ENCODE assay signal across 1 cellular context in the genomic region with DNA sequence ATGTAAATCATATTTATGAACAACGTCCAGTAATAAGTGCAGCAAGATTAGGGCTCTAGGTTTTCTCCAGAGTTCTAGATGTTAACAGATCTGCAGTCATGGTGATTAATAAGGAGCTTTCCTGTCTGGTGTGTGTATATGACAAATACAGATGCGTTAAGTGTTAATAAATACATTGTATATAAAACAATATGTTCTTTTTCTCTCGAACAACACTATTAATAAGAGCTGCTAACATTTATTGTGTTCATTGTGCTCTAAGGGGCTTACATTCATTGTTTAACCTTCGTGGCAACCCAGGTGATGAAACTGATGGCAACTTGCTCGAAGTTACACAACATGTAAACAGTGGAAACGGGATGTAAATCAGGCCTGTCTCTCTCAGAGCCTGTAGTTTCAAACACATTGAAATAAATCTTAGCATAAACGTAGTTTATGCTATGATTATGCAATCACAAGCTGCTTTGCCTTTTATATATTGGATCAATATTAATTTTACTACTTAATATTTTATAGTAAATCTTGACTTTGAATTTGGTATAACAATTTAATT.
A peak's percentile ranks its signal among the peaks of the same experiment; 100 is the strongest.
TF ChIP-seq lines count a peak whose summit lies in the region.

No MANE protein-coding gene starts in this region.

TF ChIP-seq in HepG2, 621 proteins besides CTCF, POLR2A, EP300 and RAD21 (continued from another document and continues in another):
- TF ChIP-seq HNF4A (CRISPR knock-in tag; IDR thresholded peaks at IDR 0.05) (0 out of 2 replicates have a peak, but pooled peaks have one; percentile 2), ZNF546 (CRISPR knock-in tag; conservative IDR thresholded peaks at IDR 0.05) (0 out of 2 replicates have a peak, but pooled peaks have one; percentile 2), TSC22D2 (CRISPR knock-in tag; IDR thresholded peaks at IDR 0.05; ENCODE audit: borderline replicate concordance) (no peak), ZNF629 (CRISPR knock-in tag; conservative IDR thresholded peaks at IDR 0.05) (0 out of 2 replicates have a peak, but pooled peaks have one; percentile 7), LCORL (IDR thresholded peaks at IDR 0.05) (no peak), LCORL (CRISPR knock-in tag; IDR thresholded peaks at IDR 0.05) (no peak), TBL1XR1 (IDR thresholded peaks at IDR 0.05; ENCODE audit: borderline replicate concordance, low read length, partially characterized antibody) (no peak), RORA (CRISPR knock-in tag; IDR thresholded peaks at IDR 0.05) (no peak), ASH2L (IDR thresholded peaks at IDR 0.05; ENCODE audit: insufficient read length, low read depth, low read length) (peak; percentile 9), SUZ12 (IDR thresholded peaks at IDR 0.05; ENCODE audit: low read depth, low read length) (no peak), ZNF296 (CRISPR knock-in tag; conservative IDR thresholded peaks at IDR 0.05) (no peak), ZNF558 (CRISPR knock-in tag; IDR thresholded peaks at IDR 0.05; ENCODE audit: borderline replicate concordance) (no peak), TGIF2 (CRISPR knock-in tag; IDR thresholded peaks at IDR 0.05) (peak; percentile 68; the same call in 1 of the 2 replicates), AGO2 (optimal IDR thresholded peaks at IDR 0.05; ENCODE audit: low read depth, low read length) (no peak), ZNF878 (CRISPR knock-in tag; IDR thresholded peaks at IDR 0.05) (peak; percentile 45), NR2F1 (CRISPR knock-in tag; IDR thresholded peaks at IDR 0.05) (peak in 1 of 2 experiments; percentile 44; a peak in 1 of 4 replicates), ZNF883 (CRISPR knock-in tag; IDR thresholded peaks at IDR 0.05; ENCODE audit: not compliant biosample characterization) (no peak), ZMYM2 (CRISPR knock-in tag; IDR thresholded peaks at IDR 0.05) (no peak), ZNF850 (CRISPR knock-in tag; conservative IDR thresholded peaks at IDR 0.05) (0 out of 2 replicates have a peak, but pooled peaks have one; percentile 14), ZNF33B (CRISPR knock-in tag; IDR thresholded peaks at IDR 0.05) (no peak), ZNF816 (CRISPR knock-in tag; IDR thresholded peaks at IDR 0.05; ENCODE audit: borderline replicate concordance) (0 out of 2 replicates have a peak, but pooled peaks have one; percentile 12), REL (CRISPR knock-in tag; conservative IDR thresholded peaks at IDR 0.05) (no peak), SMYD3 (CRISPR knock-in tag; IDR thresholded peaks at IDR 0.05) (no peak), FOXA3 (CRISPR knock-in tag; IDR thresholded peaks at IDR 0.05) (peak; percentile 95), ZNF343 (CRISPR knock-in tag; IDR thresholded peaks at IDR 0.05) (no peak), CHD4 (IDR thresholded peaks at IDR 0.05; ENCODE audit: borderline replicate concordance, low read length) (no peak), SMC3 (IDR thresholded peaks at IDR 0.05; ENCODE audit: low read length) (peak; percentile 24; the same call in 1 of the 2 replicates), RARA (CRISPR knock-in tag; IDR thresholded peaks at IDR 0.05) (peak; percentile 45; the same call in 1 of the 2 replicates), ZNF782 (CRISPR knock-in tag; IDR thresholded peaks at IDR 0.05; ENCODE audit: borderline replicate concordance) (no peak), HCFC1 (IDR thresholded peaks at IDR 0.05; ENCODE audit: low read depth, low read length) (no peak), ZBTB8A (CRISPR knock-in tag; IDR thresholded peaks at IDR 0.05; ENCODE audit: borderline replicate concordance, low read depth) (no peak), CEBPB (IDR thresholded peaks at IDR 0.05; ENCODE audit: borderline replicate concordance, low read depth, low read length) (peak; percentile 97), FOXK1 (CRISPR knock-in tag; IDR thresholded peaks at IDR 0.05; ENCODE audit: borderline replicate concordance, low read depth) (peak; percentile 96; the same call in 1 of the 2 replicates), SIN3A (IDR thresholded peaks at IDR 0.05; ENCODE audit: borderline replicate concordance, low read depth, low read length) (0 out of 2 replicates have a peak, but pooled peaks have one; percentile 2), ZNF556 (CRISPR knock-in tag; IDR thresholded peaks at IDR 0.05; ENCODE audit: borderline replicate concordance) (no peak), BRCA1 (CRISPR knock-in tag; IDR thresholded peaks at IDR 0.05) (0 out of 2 replicates have a peak, but pooled peaks have one; percentile 19), FOSL2 (CRISPR knock-in tag; IDR thresholded peaks at IDR 0.05) (peak; percentile 48; the same call in 1 of the 2 replicates), ZFP1 (CRISPR knock-in tag; IDR thresholded peaks at IDR 0.05) (no peak), CBFB (CRISPR knock-in tag; IDR thresholded peaks at IDR 0.05) (no peak), BHLHE40 (IDR thresholded peaks at IDR 0.05; ENCODE audit: low read length) (0 out of 2 replicates have a peak, but pooled peaks have one; percentile 6), MAZ (IDR thresholded peaks at IDR 0.05; ENCODE audit: borderline replicate concordance, low read depth, low read length) (no peak), MAZ (CRISPR knock-in tag; IDR thresholded peaks at IDR 0.05; ENCODE audit: low read depth) (no peak), ZNF891 (CRISPR knock-in tag; IDR thresholded peaks at IDR 0.05) (no peak), KLF11 (CRISPR knock-in tag; IDR thresholded peaks at IDR 0.05) (no peak), NFKBIZ (CRISPR knock-in tag; IDR thresholded peaks at IDR 0.05) (no peak; the same call in 1 of the 2 replicates)
- TF ChIP-seq, protein P1, sequence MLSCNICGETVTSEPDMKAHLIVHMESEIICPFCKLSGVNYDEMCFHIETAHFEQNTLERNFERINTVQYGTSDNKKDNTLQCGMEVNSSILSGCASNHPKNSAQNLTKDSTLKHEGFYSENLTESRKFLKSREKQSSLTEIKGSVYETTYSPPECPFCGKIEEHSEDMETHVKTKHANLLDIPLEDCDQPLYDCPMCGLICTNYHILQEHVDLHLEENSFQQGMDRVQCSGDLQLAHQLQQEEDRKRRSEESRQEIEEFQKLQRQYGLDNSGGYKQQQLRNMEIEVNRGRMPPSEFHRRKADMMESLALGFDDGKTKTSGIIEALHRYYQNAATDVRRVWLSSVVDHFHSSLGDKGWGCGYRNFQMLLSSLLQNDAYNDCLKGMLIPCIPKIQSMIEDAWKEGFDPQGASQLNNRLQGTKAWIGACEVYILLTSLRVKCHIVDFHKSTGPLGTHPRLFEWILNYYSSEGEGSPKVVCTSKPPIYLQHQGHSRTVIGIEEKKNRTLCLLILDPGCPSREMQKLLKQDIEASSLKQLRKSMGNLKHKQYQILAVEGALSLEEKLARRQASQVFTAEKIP (CRISPR knock-in tag; IDR thresholded peaks at IDR 0.05; ENCODE audit: borderline replicate concordance): no peak
- TF ChIP-seq, protein P2, sequence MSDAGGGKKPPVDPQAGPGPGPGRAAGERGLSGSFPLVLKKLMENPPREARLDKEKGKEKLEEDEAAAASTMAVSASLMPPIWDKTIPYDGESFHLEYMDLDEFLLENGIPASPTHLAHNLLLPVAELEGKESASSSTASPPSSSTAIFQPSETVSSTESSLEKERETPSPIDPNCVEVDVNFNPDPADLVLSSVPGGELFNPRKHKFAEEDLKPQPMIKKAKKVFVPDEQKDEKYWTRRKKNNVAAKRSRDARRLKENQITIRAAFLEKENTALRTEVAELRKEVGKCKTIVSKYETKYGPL (CRISPR knock-in tag; IDR thresholded peaks at IDR 0.05): peak; percentile 79
- TF ChIP-seq, protein P3, sequence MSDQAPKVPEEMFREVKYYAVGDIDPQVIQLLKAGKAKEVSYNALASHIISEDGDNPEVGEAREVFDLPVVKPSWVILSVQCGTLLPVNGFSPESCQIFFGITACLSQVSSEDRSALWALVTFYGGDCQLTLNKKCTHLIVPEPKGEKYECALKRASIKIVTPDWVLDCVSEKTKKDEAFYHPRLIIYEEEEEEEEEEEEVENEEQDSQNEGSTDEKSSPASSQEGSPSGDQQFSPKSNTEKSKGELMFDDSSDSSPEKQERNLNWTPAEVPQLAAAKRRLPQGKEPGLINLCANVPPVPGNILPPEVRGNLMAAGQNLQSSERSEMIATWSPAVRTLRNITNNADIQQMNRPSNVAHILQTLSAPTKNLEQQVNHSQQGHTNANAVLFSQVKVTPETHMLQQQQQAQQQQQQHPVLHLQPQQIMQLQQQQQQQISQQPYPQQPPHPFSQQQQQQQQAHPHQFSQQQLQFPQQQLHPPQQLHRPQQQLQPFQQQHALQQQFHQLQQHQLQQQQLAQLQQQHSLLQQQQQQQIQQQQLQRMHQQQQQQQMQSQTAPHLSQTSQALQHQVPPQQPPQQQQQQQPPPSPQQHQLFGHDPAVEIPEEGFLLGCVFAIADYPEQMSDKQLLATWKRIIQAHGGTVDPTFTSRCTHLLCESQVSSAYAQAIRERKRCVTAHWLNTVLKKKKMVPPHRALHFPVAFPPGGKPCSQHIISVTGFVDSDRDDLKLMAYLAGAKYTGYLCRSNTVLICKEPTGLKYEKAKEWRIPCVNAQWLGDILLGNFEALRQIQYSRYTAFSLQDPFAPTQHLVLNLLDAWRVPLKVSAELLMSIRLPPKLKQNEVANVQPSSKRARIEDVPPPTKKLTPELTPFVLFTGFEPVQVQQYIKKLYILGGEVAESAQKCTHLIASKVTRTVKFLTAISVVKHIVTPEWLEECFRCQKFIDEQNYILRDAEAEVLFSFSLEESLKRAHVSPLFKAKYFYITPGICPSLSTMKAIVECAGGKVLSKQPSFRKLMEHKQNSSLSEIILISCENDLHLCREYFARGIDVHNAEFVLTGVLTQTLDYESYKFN (CRISPR knock-in tag; conservative IDR thresholded peaks at IDR 0.05): 0 out of 2 replicates have a peak, but pooled peaks have one; percentile 3
- TF ChIP-seq, protein P4, sequence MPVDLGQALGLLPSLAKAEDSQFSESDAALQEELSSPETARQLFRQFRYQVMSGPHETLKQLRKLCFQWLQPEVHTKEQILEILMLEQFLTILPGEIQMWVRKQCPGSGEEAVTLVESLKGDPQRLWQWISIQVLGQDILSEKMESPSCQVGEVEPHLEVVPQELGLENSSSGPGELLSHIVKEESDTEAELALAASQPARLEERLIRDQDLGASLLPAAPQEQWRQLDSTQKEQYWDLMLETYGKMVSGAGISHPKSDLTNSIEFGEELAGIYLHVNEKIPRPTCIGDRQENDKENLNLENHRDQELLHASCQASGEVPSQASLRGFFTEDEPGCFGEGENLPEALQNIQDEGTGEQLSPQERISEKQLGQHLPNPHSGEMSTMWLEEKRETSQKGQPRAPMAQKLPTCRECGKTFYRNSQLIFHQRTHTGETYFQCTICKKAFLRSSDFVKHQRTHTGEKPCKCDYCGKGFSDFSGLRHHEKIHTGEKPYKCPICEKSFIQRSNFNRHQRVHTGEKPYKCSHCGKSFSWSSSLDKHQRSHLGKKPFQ (CRISPR knock-in tag; IDR thresholded peaks at IDR 0.05; ENCODE audit: insufficient replicate concordance): no peak
- TF ChIP-seq, protein P5, sequence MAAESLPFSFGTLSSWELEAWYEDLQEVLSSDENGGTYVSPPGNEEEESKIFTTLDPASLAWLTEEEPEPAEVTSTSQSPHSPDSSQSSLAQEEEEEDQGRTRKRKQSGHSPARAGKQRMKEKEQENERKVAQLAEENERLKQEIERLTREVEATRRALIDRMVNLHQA (CRISPR knock-in tag; IDR thresholded peaks at IDR 0.05): peak; percentile 99
- TF ChIP-seq, protein P6, sequence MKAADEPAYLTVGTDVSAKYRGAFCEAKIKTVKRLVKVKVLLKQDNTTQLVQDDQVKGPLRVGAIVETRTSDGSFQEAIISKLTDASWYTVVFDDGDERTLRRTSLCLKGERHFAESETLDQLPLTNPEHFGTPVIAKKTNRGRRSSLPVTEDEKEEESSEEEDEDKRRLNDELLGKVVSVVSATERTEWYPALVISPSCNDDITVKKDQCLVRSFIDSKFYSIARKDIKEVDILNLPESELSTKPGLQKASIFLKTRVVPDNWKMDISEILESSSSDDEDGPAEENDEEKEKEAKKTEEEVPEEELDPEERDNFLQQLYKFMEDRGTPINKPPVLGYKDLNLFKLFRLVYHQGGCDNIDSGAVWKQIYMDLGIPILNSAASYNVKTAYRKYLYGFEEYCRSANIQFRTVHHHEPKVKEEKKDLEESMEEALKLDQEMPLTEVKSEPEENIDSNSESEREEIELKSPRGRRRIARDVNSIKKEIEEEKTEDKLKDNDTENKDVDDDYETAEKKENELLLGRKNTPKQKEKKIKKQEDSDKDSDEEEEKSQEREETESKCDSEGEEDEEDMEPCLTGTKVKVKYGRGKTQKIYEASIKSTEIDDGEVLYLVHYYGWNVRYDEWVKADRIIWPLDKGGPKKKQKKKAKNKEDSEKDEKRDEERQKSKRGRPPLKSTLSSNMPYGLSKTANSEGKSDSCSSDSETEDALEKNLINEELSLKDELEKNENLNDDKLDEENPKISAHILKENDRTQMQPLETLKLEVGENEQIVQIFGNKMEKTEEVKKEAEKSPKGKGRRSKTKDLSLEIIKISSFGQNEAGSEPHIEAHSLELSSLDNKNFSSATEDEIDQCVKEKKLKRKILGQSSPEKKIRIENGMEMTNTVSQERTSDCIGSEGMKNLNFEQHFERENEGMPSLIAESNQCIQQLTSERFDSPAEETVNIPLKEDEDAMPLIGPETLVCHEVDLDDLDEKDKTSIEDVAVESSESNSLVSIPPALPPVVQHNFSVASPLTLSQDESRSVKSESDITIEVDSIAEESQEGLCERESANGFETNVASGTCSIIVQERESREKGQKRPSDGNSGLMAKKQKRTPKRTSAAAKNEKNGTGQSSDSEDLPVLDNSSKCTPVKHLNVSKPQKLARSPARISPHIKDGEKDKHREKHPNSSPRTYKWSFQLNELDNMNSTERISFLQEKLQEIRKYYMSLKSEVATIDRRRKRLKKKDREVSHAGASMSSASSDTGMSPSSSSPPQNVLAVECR (CRISPR knock-in tag; IDR thresholded peaks at IDR 0.05; ENCODE audit: borderline replicate concordance): no peak
- TF ChIP-seq, protein P7, sequence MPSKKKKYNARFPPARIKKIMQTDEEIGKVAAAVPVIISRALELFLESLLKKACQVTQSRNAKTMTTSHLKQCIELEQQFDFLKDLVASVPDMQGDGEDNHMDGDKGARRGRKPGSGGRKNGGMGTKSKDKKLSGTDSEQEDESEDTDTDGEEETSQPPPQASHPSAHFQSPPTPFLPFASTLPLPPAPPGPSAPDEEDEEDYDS (CRISPR knock-in tag; IDR thresholded peaks at IDR 0.05): no peak
